Comparison of ENCODE assay signal across 11 cellular contexts in genomic region chr12:62256408-62257079, GRCh38. TPM values are rescaled to one million over a fixed set of nuclear protein-coding genes. Genes with fewer than 3 reads are reported as not detected.
DNase-seq lines count a peak whose midpoint lies in the region; ATAC-seq, FAIRE-seq and TF ChIP-seq lines count a peak whose summit lies in the region.
"Had no signal": no experiment of that assay in that cellular context is flagged by ENCODE, and none has a peak within 500 bp of the region (broad histone marks: within the 10 kb centered on the region; RNA-seq: fewer than 3 reads in every experiment).

No MANE protein-coding gene starts in this region.

- peaks cover 34% of the 10 kb centered on the region for H3K4me1 Mint-ChIP-seq in T-helper 2 cell treated with Interferon-gamma antibody and Interleukin-4, amounts not matched to agents 5 μg/mL and 100 μg/mL, for 36 hours (ENCODE audit: low read depth)

- no peaks in the 10 kb centered on the region for H3K9me3 Mint-ChIP-seq in T-helper 2 cell treated with Interferon-gamma antibody and Interleukin-4, amounts not matched to agents 5 μg/mL and 100 μg/mL, for 36 hours

- H4K20me1 ChIP-seq in K562 (replicated peaks; ENCODE audit: control insufficient read depth, insufficient read depth, low read length): no peaks in the 10 kb centered on the region; the same call in 1 of the 2 replicates

- no peak overlapping the region for H3K27ac Mint-ChIP-seq in T-helper 2 cell treated with Interferon-gamma antibody and Interleukin-4, amounts not matched to agents 5 μg/mL and 100 μg/mL, for 36 hours

- TF ChIP-seq POLR2A in K562 (conservative IDR thresholded peaks at IDR 0.05): no peak

- POLR2A ChIA-PET in K562 (lab: Yijun Ruan, JAX): no interaction called here
- POLR2A ChIA-PET in GM10248 (lab: Yijun Ruan, JAX): no interaction called here

- peak overlapping the region in 1 of 2 experiments; percentile 97; a peak in 2 of 4 replicates for H3K9ac ChIP-seq in K562 (ENCODE audit: insufficient read depth in 1 of 2, low read depth in 2 of 2, low read length in 2 of 2)

- H3K27me3 ChIP-seq in K562 (ENCODE audit: control insufficient read depth in 2 of 2, insufficient read depth in 2 of 2, low read length in 2 of 2): no peaks in the 10 kb centered on the region
- no peaks in the 10 kb centered on the region for H3K27me3 ChIP-seq in upper lobe of right lung

- intact Hi-C loops in K562 (cut with micrococcal nuclease): no loop called here
- intact Hi-C loops in upper lobe of right lung (cut with DNase I): no loop called here

- peaks cover 21% of the 10 kb centered on the region for H3K36me3 ChIP-seq in K562 (ENCODE audit: control insufficient read depth, insufficient read depth, low read length)
- no peaks in the 10 kb centered on the region for H3K36me3 ChIP-seq in upper lobe of right lung
- H3K36me3 ChIP-seq: lower lobe of right lung had no signal

- peaks cover 18% of the 10 kb centered on the region for H3K36me3 Mint-ChIP-seq in T-helper 2 cell treated with Interferon-gamma antibody and Interleukin-4, amounts not matched to agents 5 μg/mL and 100 μg/mL, for 36 hours (ENCODE audit: low read depth)

- H3K9me3 ChIP-seq in K562 (replicated peaks; ENCODE audit: control insufficient read depth, insufficient read depth, low read depth, low read length) (no peaks in the 10 kb centered on the region), upper lobe of right lung (no peaks in the 10 kb centered on the region)
- H3K9me3 ChIP-seq: lower lobe of right lung had no signal

- H3K27me3 Mint-ChIP-seq in T-helper 2 cell treated with Interferon-gamma antibody and Interleukin-4, amounts not matched to agents 5 μg/mL and 100 μg/mL, for 36 hours (ENCODE audit: low read depth): no peaks in the 10 kb centered on the region

- DNase-seq in Daoy (ENCODE audit: low read depth) (peak; percentile 13), K562 (ENCODE audit: extremely low read depth in 1 of 4, low spot score in 3 of 4) (peak; percentile 17 to 63 (median 20)), urothelium cell line (ENCODE audit: low spot score) (no peak), GM10248 (ENCODE audit: extremely low spot score) (no peak), upper lobe of right lung (no peak)
- DNase-seq in T-helper 2 cell treated with Interferon-gamma antibody and Interleukin-4, amounts not matched to agents 5 μg/mL and 100 μg/mL, for 36 hours (ENCODE audit: low spot score): peak; percentile 65
- peak; percentile 64 to 72 for DNase-seq in stimulated activated CD4-positive, alpha-beta T cell treated with anti-CD3 and anti-CD28 coated beads, Interleukin-1b, Interleukin-23, amount 100 ng/mL, for 4 hours (ENCODE audit: low read depth in 2 of 2)
- no peak for DNase-seq in effector CD4-positive, alpha-beta T cell
- DNase-seq: activated CD4-positive, CD25-positive, alpha-beta regulatory T cell treated with anti-CD3 and anti-CD28 coated beads, Interleukin-2, amount 50 U/mL, for 72 hours; lower lobe of right lung; NCI-H524 treated with DMSO at 0.1 percent for 48 hours had no signal

- TF ChIP-seq CTCF in K562 (IDR thresholded peaks at IDR 0.05 in 2 of 3, conservative IDR thresholded peaks at IDR 0.05 in 1 of 3; ENCODE audit: insufficient read depth in 2 of 3, low read depth in 1 of 3, low read length in 3 of 3) (no peak), GM10248 (IDR thresholded peaks at IDR 0.05; ENCODE audit: control extremely low read depth, extremely low read depth, low read depth, missing control alignments) (no peak), upper lobe of right lung (IDR thresholded peaks at IDR 0.05) (no peak)

- peak overlapping the region; percentile 8 for H3K4me3 Mint-ChIP-seq in T-helper 2 cell treated with Interferon-gamma antibody and Interleukin-4, amounts not matched to agents 5 μg/mL and 100 μg/mL, for 36 hours

- H3K79me2 ChIP-seq in K562 (ENCODE audit: control insufficient read depth, insufficient read depth, low read length): peaks cover 55% of the 10 kb centered on the region

- BruUV-seq in K562 (replicated peaks; lab: Mats Ljungman, UMichigan): no TSS peak

- H2AFZ ChIP-seq in K562 (ENCODE audit: low read depth, low read length): peak overlapping the region; percentile 73

- 6% methylated on average over 8 of the region's 8 CpGs for WGBS in K562 (ENCODE audit: insufficient coverage, low coverage, missing lambda C conversion rate)

- H3K4me1 ChIP-seq in K562 (replicated peaks in 1 of 2; ENCODE audit: control insufficient read depth in 2 of 2, insufficient read depth in 2 of 2, low read length in 2 of 2) (peaks cover 6 to 16% of the 10 kb centered on the region in 2 experiments; a peak in 3 of 5 replicates), upper lobe of right lung (peaks cover 19% of the 10 kb centered on the region)

- peak overlapping the region; percentile 98 for H3K4me2 ChIP-seq in K562 (ENCODE audit: insufficient read depth, low read length)

- TF ChIP-seq RAD21 in K562 (CRISPR knock-in tag; conservative IDR thresholded peaks at IDR 0.05 in 1 of 2, IDR thresholded peaks at IDR 0.05 in 1 of 2): no peak

- no peaks in the 10 kb centered on the region for H3K9me1 ChIP-seq in K562 (ENCODE audit: control insufficient read depth, insufficient read depth, low read length)

- H3K27ac ChIP-seq in K562 (ENCODE audit: extremely low read depth, low read depth, low read length) (peak overlapping the region; percentile 63), upper lobe of right lung (no peak overlapping the region)
- H3K27ac ChIP-seq: lower lobe of right lung had no signal

- ATAC-seq in K562: no peak
- ATAC-seq in upper lobe of right lung: no peak
- ATAC-seq: lower lobe of right lung had no signal

- H3K4me3 ChIP-seq in K562 (0 out of 2 replicates have a peak overlapping the region, but pooled peaks have one; percentile 0), upper lobe of right lung (no peak overlapping the region)
- H3K4me3 ChIP-seq: lower lobe of right lung had no signal

- in situ Hi-C loops in K562 (cut with MboI): no loop called here

- CTCF ChIA-PET in K562 (lab: Yijun Ruan, JAX; ENCODE audit: low intra/inter-chr PET ratio): no interaction called here
- CTCF ChIA-PET in GM10248 (lab: Yijun Ruan, JAX): interaction anchor here (0.9 kb wide), 1 partner anchor 11 kb away, joined by 3 read pairs; no protein-coding TSS in a partner anchor

- no peak for TF ChIP-seq EP300 in K562 (IDR thresholded peaks at IDR 0.05; ENCODE audit: low read length)

- FAIRE-seq in K562 (lab: Jason Lieb, UNC) (peak; percentile 74), urothelium cell line (lab: Jason Lieb, UNC) (no peak)

TF ChIP-seq in K562, 482 proteins besides CTCF, POLR2A, EP300 and RAD21 (continues in another document):
- TF ChIP-seq ZNF77 (CRISPR knock-in tag; IDR thresholded peaks at IDR 0.05): no peak
- TF ChIP-seq THRA (IDR thresholded peaks at IDR 0.05): no peak
- TF ChIP-seq COPS2 (conservative IDR thresholded peaks at IDR 0.05): no peak
- TF ChIP-seq PHF8 (IDR thresholded peaks at IDR 0.05; ENCODE audit: borderline replicate concordance, low read length): no peak
- TF ChIP-seq EWSR1 (IDR thresholded peaks at IDR 0.05; ENCODE audit: borderline replicate concordance, low read depth, partially characterized antibody): no peak
- TF ChIP-seq HMG20B (CRISPR knock-in tag; IDR thresholded peaks at IDR 0.05): no peak
- TF ChIP-seq EGR1 (conservative IDR thresholded peaks at IDR 0.05): peak; percentile 99
- TF ChIP-seq ZNF134 (CRISPR knock-in tag; conservative IDR thresholded peaks at IDR 0.05): no peak
- no peak for TF ChIP-seq PURB (CRISPR knock-in tag; IDR thresholded peaks at IDR 0.05; ENCODE audit: low read depth)
- no peak for TF ChIP-seq GATAD2B (IDR thresholded peaks at IDR 0.05; ENCODE audit: borderline replicate concordance)
- no peak for TF ChIP-seq SUPT5H (IDR thresholded peaks at IDR 0.05)

RNA-seq across cellular contexts. Expression of gene USP15, which starts 3.7 kb away (rescaled TPM):
- 42.6 and 53.4 TPM in 2 replicates for total RNA-seq in Daoy (2014; rRNA removed; shearing (Covaris generic))
- 187 and 674 TPM in 2 replicates for total RNA-seq in K562 (2011; cell fraction: chromatin; rRNA removed; ENCODE audit: low replicate concordance)
- 113 and 135 TPM in 2 replicates for total RNA-seq in K562 (2011; cell fraction: nucleolus; rRNA removed)
- total RNA-seq in K562 (2011; cell fraction: nucleoplasm; rRNA removed): 225 and 292 TPM in 2 replicates
- 131 and 140 TPM in 2 replicates for total RNA-seq in K562 (2014; rRNA removed)
- total RNA-seq in K562 (2014; rRNA removed; fragmentation: Illumina TruSeq; extraction: Trizol): 272 and 284 TPM in 2 replicates
- 155 and 174 TPM in 2 replicates for total RNA-seq in K562 (2015; rRNA removed; fragmentation: Illumina TruSeq; extraction: Trizol)
- total RNA-seq in K562 (2021): 184 and 189 TPM in 2 replicates
- polyA plus RNA-seq in K562 (2011; rRNA removed): 175 and 204 TPM in 2 replicates
- polyA plus RNA-seq in K562 (2011; cell fraction: cytosol; rRNA removed): 29.1 and 75.2 TPM in 2 replicates
- 218 and 401 TPM in 2 replicates for polyA plus RNA-seq in K562 (2011; cell fraction: nucleus; rRNA removed)
- polyA plus RNA-seq in K562 (2012): 92.9 and 182 TPM in 2 replicates
- polyA plus RNA-seq in K562 (2014; fragmentation: Illumina TruSeq; extraction: Trizol): 152 and 177 TPM in 2 replicates
- 100 to 1,000 TPM; 182 to 253 TPM for polyA plus RNA-seq in K562 (2014; fragmentation: Nextera tagmentation; extraction: Ambion mirVana)
- 123 and 140 TPM in 2 replicates for polyA plus RNA-seq in K562 (2014; rRNA removed)
- polyA minus RNA-seq in K562 (2011; rRNA and poly(A)+ RNA removed): 720 and 762 TPM in 2 replicates
- 52.1 and 62.0 TPM in 2 replicates for polyA minus RNA-seq in K562 (2011; cell fraction: cytosol; rRNA and poly(A)+ RNA removed)
- polyA minus RNA-seq in K562 (2011; cell fraction: nucleus; rRNA and poly(A)+ RNA removed): 408 and 684 TPM in 2 replicates
- 87.3 TPM for total RNA-seq in upper lobe of right lung

Comparison
In these comparisons a context has a peak if more than half of its experiments do, and no peak if none do; other contexts are left out.
1. DNase-seq: peak in Daoy (single experiment), T-helper 2 cell treated with Interferon-gamma antibody and Interleukin-4, amounts not matched to agents 5 μg/mL and 100 μg/mL, for 36 hours (single experiment), K562 (4 of 4) and stimulated activated CD4-positive, alpha-beta T cell treated with anti-CD3 and anti-CD28 coated beads, Interleukin-1b, Interleukin-23, amount 100 ng/mL, for 4 hours (2 of 2); none in urothelium cell line (single experiment), GM10248 (single experiment), upper lobe of right lung (single experiment) and effector CD4-positive, alpha-beta T cell (single experiment).